In genomic region chr6:105594821-105595220, GRCh38 we compare ENCODE assay signal across 29 cellular contexts.
DNase-seq lines count a peak whose midpoint lies in the region; ATAC-seq, FAIRE-seq and TF ChIP-seq lines count a peak whose summit lies in the region.
"Had no signal": no experiment of that assay in that cellular context is flagged by ENCODE, and none has a peak within 500 bp of the region (broad histone marks: within the 10 kb centered on the region; RNA-seq: fewer than 3 reads in every experiment).

No MANE protein-coding gene starts in this region.

- no peaks in the 10 kb centered on the region for H3K9me3 Mint-ChIP-seq in MCF 10A (ENCODE audit: unreplicated experiment)
- H3K9me3 Mint-ChIP-seq in astrocyte (ENCODE audit: unreplicated experiment) = peaks cover 3% of the 10 kb centered on the region
- peaks cover 5% of the 10 kb centered on the region for H3K9me3 Mint-ChIP-seq in WTC11

- TF ChIP-seq POLR2A in breast epithelium (IDR thresholded peaks at IDR 0.05) = no peak

- H3K4me3 ChIP-seq in breast epithelium (no peak overlapping the region), astrocyte (ENCODE audit: insufficient read depth, low read depth, low read length) (no peak overlapping the region), fibroblast of mammary gland (ENCODE audit: control insufficient read depth, low read depth, low read length) (no peak overlapping the region), smooth muscle cell (no peak overlapping the region)
- H3K4me3 ChIP-seq: body of pancreas, right atrium auricular region, SK-N-MC had no signal

- BruUV-seq in MCF 10A (replicated peaks; lab: Mats Ljungman, UMichigan) = no TSS peak

- CTCF ChIA-PET in MCF 10A (lab: Yijun Ruan, JAX) (no interaction called here), WTC11 (lab: Charles Lee) (interaction anchor here (0.8 kb wide), 1 partner anchor 629 kb away, joined by 3 read pairs; no protein-coding TSS in a partner anchor)

- H3K4me2 ChIP-seq in astrocyte (ENCODE audit: low read length) (no peak overlapping the region), smooth muscle cell (peak overlapping the region; percentile 39)

- H3K36me3 Mint-ChIP-seq in MCF 10A (ENCODE audit: insufficient read depth, unreplicated experiment) (peaks cover 4% of the 10 kb centered on the region), astrocyte (ENCODE audit: low read depth, unreplicated experiment) (no peaks in the 10 kb centered on the region), WTC11 (no peaks in the 10 kb centered on the region)
- H3K36me3 Mint-ChIP-seq: CD4-positive, CD25-positive, alpha-beta regulatory T cell had no signal

- POLR2A ChIA-PET in MCF 10A (lab: Yijun Ruan, JAX) (interaction anchor here (0.6 to 2.0 kb wide), 9 partner anchors 9 to 492 kb away, joined by 3 to 9 read pairs (median 3); no protein-coding TSS in a partner anchor), WTC11 (lab: Charles Lee) (no interaction called here)

- ATAC-seq in HG02759 (IDR thresholded peaks at IDR 0.05; ENCODE audit: unreplicated experiment) (no peak), WTC11 (no peak)
- ATAC-seq: body of pancreas; naive thymus-derived CD4-positive, alpha-beta T cell; T-helper 17 cell had no signal

- H4K20me1 ChIP-seq in astrocyte (ENCODE audit: insufficient read depth, low read length) = no peaks in the 10 kb centered on the region
- no peaks in the 10 kb centered on the region for H4K20me1 ChIP-seq in smooth muscle cell (ENCODE audit: low read depth)

- H3K36me3 ChIP-seq in breast epithelium (no peaks in the 10 kb centered on the region), astrocyte (ENCODE audit: insufficient read depth, low read length) (no peaks in the 10 kb centered on the region), smooth muscle cell (ENCODE audit: low read depth) (no peaks in the 10 kb centered on the region)
- H3K36me3 ChIP-seq: neutrophil, right atrium auricular region had no signal

- intact Hi-C loops in MCF 10A (cut with micrococcal nuclease) (no loop called here), breast epithelium (cut with DNase I; ENCODE audit: low total_unique reads) (no loop called here)

- H3K9ac ChIP-seq in astrocyte (ENCODE audit: low read length) (peak overlapping the region; percentile 40), smooth muscle cell (ENCODE audit: low read depth) (peak overlapping the region; percentile 55)

- H3K27me3 Mint-ChIP-seq in MCF 10A (ENCODE audit: insufficient read depth, unreplicated experiment) = no peaks in the 10 kb centered on the region
- no peaks in the 10 kb centered on the region for H3K27me3 Mint-ChIP-seq in astrocyte (ENCODE audit: low read depth, unreplicated experiment)
- H3K27me3 Mint-ChIP-seq in WTC11 (ENCODE audit: low read depth) = no peaks in the 10 kb centered on the region
- H3K27me3 Mint-ChIP-seq: CD4-positive, CD25-positive, alpha-beta regulatory T cell; T-helper 17 cell had no signal

- no peak overlapping the region for H3K27ac ChIP-seq in breast epithelium
- peak overlapping the region; percentile 93 for H3K27ac ChIP-seq in astrocyte (ENCODE audit: low read depth, low read length)
- peak overlapping the region; percentile 94 for H3K27ac ChIP-seq in smooth muscle cell (ENCODE audit: low read depth)
- H3K27ac ChIP-seq: body of pancreas, neutrophil, right atrium auricular region, SK-N-MC had no signal

- H3K4me1 ChIP-seq in breast epithelium (peaks cover 0 to 5% of the 10 kb centered on the region in 2 donors), astrocyte (ENCODE audit: insufficient read depth, low read length) (peaks cover 50% of the 10 kb centered on the region), smooth muscle cell (ENCODE audit: low read depth) (peaks cover 38% of the 10 kb centered on the region)
- H3K4me1 ChIP-seq: body of pancreas had no signal

- no peak for TF ChIP-seq CTCF in MCF 10A (IDR thresholded peaks at IDR 0.05; ENCODE audit: unreplicated experiment)
- TF ChIP-seq CTCF in breast epithelium (IDR thresholded peaks at IDR 0.05) = no peak
- no peak for TF ChIP-seq CTCF in astrocyte (IDR thresholded peaks at IDR 0.05; ENCODE audit: insufficient read depth, low read depth, low read length)
- TF ChIP-seq CTCF in fibroblast of mammary gland (conservative IDR thresholded peaks at IDR 0.05; ENCODE audit: control insufficient read depth, insufficient read depth, low read depth, low read length) = no peak
- no peak for TF ChIP-seq CTCF in smooth muscle cell (IDR thresholded peaks at IDR 0.05; ENCODE audit: borderline replicate concordance, insufficient read depth, poor library complexity, severe bottlenecking)
- TF ChIP-seq CTCF in WTC11 (IDR thresholded peaks at IDR 0.05) = no peak

- no peaks in the 10 kb centered on the region for H3K9me3 ChIP-seq in breast epithelium
- no peaks in the 10 kb centered on the region for H3K9me3 ChIP-seq in astrocyte (ENCODE audit: insufficient read depth, low read depth, low read length)
- no peaks in the 10 kb centered on the region for H3K9me3 ChIP-seq in smooth muscle cell (replicated peaks; ENCODE audit: low read depth)
- H3K9me3 ChIP-seq: body of pancreas, neutrophil, right atrium auricular region had no signal

- peak; percentile 88 for FAIRE-seq in astrocyte (lab: Jason Lieb, UNC)
- FAIRE-seq: D721Med, H54, islet of Langerhans, urothelium cell line had no signal

- no peaks in the 10 kb centered on the region for H3K27me3 ChIP-seq in breast epithelium
- H3K27me3 ChIP-seq in astrocyte (ENCODE audit: insufficient read depth, low read length) = no peaks in the 10 kb centered on the region
- H3K27me3 ChIP-seq in smooth muscle cell (ENCODE audit: low read depth) = no peaks in the 10 kb centered on the region
- H3K27me3 ChIP-seq: body of pancreas, neutrophil, right atrium auricular region had no signal

- H3F3A ChIP-seq in smooth muscle cell (ENCODE audit: low read depth) = peaks cover 40% of the 10 kb centered on the region

- no peak for DNase-seq in MCF 10A (ENCODE audit: unreplicated experiment)
- no peak for DNase-seq in breast epithelium (ENCODE audit: low spot score in 2 of 2)
- peak; percentile 89 for DNase-seq in astrocyte (ENCODE audit: low read depth)
- DNase-seq in fibroblast of mammary gland (ENCODE audit: low read depth) = peak; percentile 39
- DNase-seq in smooth muscle cell (lab: John Stamatoyannopoulos, UW; ENCODE audit: unreplicated experiment) = no peak
- no peak for DNase-seq in NCI-H2227 treated with DMSO at 0.1 percent for 48 hours (lab: John Stamatoyannopoulos, UW)
- DNase-seq in WTC11 (ENCODE audit: low spot score) = no peak
- DNase-seq: activated CD4-positive, alpha-beta T cell treated with anti-CD3 and anti-CD28 coated beads, Interleukin-2, amount 50 U/mL, for 48 hours; activated CD4-positive, CD25-positive, alpha-beta regulatory T cell treated with anti-CD3 and anti-CD28 coated beads, Interleukin-2, amount 50 U/mL, for 72 hours; activated naive CD4-positive, alpha-beta T cell; body of pancreas; CD4-positive, CD25-positive, alpha-beta regulatory T cell; MV-4-11; naive thymus-derived CD4-positive, alpha-beta T cell; NCI-H1436 treated with DMSO at 0.1 percent for 48 hours; NCI-H446; NCI-H82; posterior cingulate gyrus; stimulated activated CD4-positive, alpha-beta T cell treated with anti-CD3 and anti-CD28 coated beads, Interleukin-1b, Interleukin-23, amount 100 ng/mL, for 48 hours; stimulated activated naive CD4-positive, alpha-beta T cell treated with Interleukin-2 at 50 U/mL for 16 hours; T-helper 17 cell had no signal

- H3K79me2 ChIP-seq in astrocyte (ENCODE audit: insufficient read depth, low read length) (no peaks in the 10 kb centered on the region), smooth muscle cell (ENCODE audit: low read depth) (no peaks in the 10 kb centered on the region)

- H3K4me1 Mint-ChIP-seq in MCF 10A (ENCODE audit: insufficient read depth, unreplicated experiment) (peaks cover 58% of the 10 kb centered on the region), astrocyte (ENCODE audit: low read depth, unreplicated experiment) (peaks cover 65% of the 10 kb centered on the region), WTC11 (peaks cover 24% of the 10 kb centered on the region)

- H2AFZ ChIP-seq in astrocyte (ENCODE audit: low read depth, low read length) (no peak overlapping the region), smooth muscle cell (ENCODE audit: low read depth) (no peak overlapping the region)

- H3K27ac Mint-ChIP-seq in MCF 10A (ENCODE audit: low read depth, unreplicated experiment) (peak overlapping the region; percentile 68), astrocyte (ENCODE audit: unreplicated experiment) (peak overlapping the region; percentile 85), WTC11 (no peak overlapping the region)
- H3K27ac Mint-ChIP-seq: CD4-positive, CD25-positive, alpha-beta regulatory T cell; naive thymus-derived CD4-positive, alpha-beta T cell; T-helper 17 cell had no signal

- WGBS in smooth muscle cell (ENCODE audit: low lambda C conversion rate) = 70% methylated on average over 4 of the region's 4 CpGs

- H3K4me3 Mint-ChIP-seq in MCF 10A (ENCODE audit: unreplicated experiment) (no peak overlapping the region), astrocyte (ENCODE audit: unreplicated experiment) (no peak overlapping the region), WTC11 (no peak overlapping the region)
- H3K4me3 Mint-ChIP-seq: CD4-positive, CD25-positive, alpha-beta regulatory T cell; naive thymus-derived CD4-positive, alpha-beta T cell; T-helper 17 cell had no signal

TF ChIP-seq in WTC11, 78 proteins besides CTCF, POLR2A, EP300 and RAD21 (continues in another document):
- TF ChIP-seq ZNF396 (CRISPR knock-in tag; IDR thresholded peaks at IDR 0.05; ENCODE audit: borderline replicate concordance) (no peak), KAT7 (CRISPR knock-in tag; IDR thresholded peaks at IDR 0.05; ENCODE audit: borderline replicate concordance) (no peak), JUN (CRISPR knock-in tag; IDR thresholded peaks at IDR 0.05) (no peak), ATF2 (CRISPR knock-in tag; IDR thresholded peaks at IDR 0.05; ENCODE audit: borderline replicate concordance, low read depth) (no peak)

Comparison
In these comparisons a context has a peak if more than half of its experiments do, and no peak if none do; other contexts are left out.
1. DNase-seq: peak in astrocyte (single experiment) and fibroblast of mammary gland (single experiment); none in MCF 10A (single experiment), breast epithelium (0 of 2), smooth muscle cell (single experiment), NCI-H2227 treated with DMSO at 0.1 percent for 48 hours (single experiment) and WTC11 (single experiment).
2. H3K27ac ChIP-seq: peak in astrocyte (single experiment) and smooth muscle cell (single experiment); none in breast epithelium (0 of 2).